ENCODE assay signal across 13 cellular contexts in the genomic region with DNA sequence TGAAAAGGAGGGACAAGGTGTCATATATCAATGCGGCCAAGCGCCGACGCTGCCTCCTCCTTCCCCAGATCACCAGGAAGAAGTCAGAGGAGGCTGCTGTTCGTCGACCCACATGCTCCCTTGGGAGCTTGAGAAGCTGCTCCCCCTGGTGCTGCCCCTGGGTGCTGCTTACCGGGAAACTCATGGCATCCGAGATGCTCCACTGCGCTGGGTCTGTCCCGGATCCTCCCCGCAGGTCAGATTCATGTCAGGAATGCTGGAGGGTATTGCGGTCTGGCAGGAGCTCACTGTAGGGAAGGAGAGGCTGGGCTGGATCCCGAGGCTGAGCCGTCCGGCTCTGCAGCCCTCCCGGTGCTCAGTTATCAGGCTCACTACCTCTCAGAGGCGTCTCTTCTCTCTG.
DNase-seq lines count a peak whose midpoint lies in the region; ATAC-seq and TF ChIP-seq lines count a peak whose summit lies in the region.
"Had no signal": no experiment of that assay in that cellular context is flagged by ENCODE, and none has a peak within 500 bp of the region (broad histone marks: within the 10 kb centered on the region; RNA-seq: fewer than 3 reads in every experiment).

No MANE protein-coding gene starts in this region.

- peak; percentile 94 for DNase-seq in Daoy (ENCODE audit: low read depth)
- peak; percentile 87 for DNase-seq in MG63
- DNase-seq in epithelial cell of proximal tubule (ENCODE audit: low read depth): no peak
- DNase-seq in neuronal stem cell (ENCODE audit: low spot score): no peak
- DNase-seq in mammary epithelial cell: no peak
- no peak for DNase-seq in Ammon's horn (ENCODE audit: low spot score)
- no peak for DNase-seq in activated T-cell treated with anti-CD3 and anti-CD28 coated beads for 4 hours
- DNase-seq: activated naive CD8-positive, alpha-beta T cell treated with anti-CD3 and anti-CD28 coated beads for 36 hours; Caco-2; Peyer's patch had no signal

- H3K4me3 ChIP-seq in MG63 (no peak overlapping the region), epithelial cell of proximal tubule (ENCODE audit: low read depth, low read length) (no peak overlapping the region), neuronal stem cell (ENCODE audit: low read length in 2 of 2) (no peak overlapping the region), mammary epithelial cell (replicated peaks in 1 of 3; ENCODE audit: insufficient read depth in 1 of 3, low read depth in 2 of 3, low read length in 3 of 3) (no peak overlapping the region)
- H3K4me3 ChIP-seq: hepatocyte, Peyer's patch, psoas muscle had no signal

- no peak overlapping the region for H3K4ac ChIP-seq in neuronal stem cell (ENCODE audit: low read length)

- no peak overlapping the region for H2BK5ac ChIP-seq in neuronal stem cell (ENCODE audit: low read length)

- in situ Hi-C loops in mammary epithelial cell (cut with MboI; ENCODE audit: low sequenced_read_pairs in 2 of 2): no loop called here

- H3K79me2 ChIP-seq in mammary epithelial cell (ENCODE audit: insufficient read depth, low read length): no peaks in the 10 kb centered on the region
- H3K79me2 ChIP-seq: hepatocyte had no signal

- no peak overlapping the region for H3K4me2 ChIP-seq in neuronal stem cell (ENCODE audit: insufficient read depth, low read length, poor library complexity, severe bottlenecking)
- no peak overlapping the region for H3K4me2 ChIP-seq in mammary epithelial cell (ENCODE audit: insufficient read depth, low read depth, low read length)
- H3K4me2 ChIP-seq: hepatocyte had no signal

- H4K8ac ChIP-seq in neuronal stem cell (ENCODE audit: low read depth, low read length): no peak overlapping the region

- TF ChIP-seq CTCF in epithelial cell of proximal tubule (conservative IDR thresholded peaks at IDR 0.05; ENCODE audit: low read depth, low read length) (peak; percentile 26), mammary epithelial cell (conservative IDR thresholded peaks at IDR 0.05 in 1 of 2, IDR thresholded peaks at IDR 0.05 in 1 of 2; ENCODE audit: extremely low read depth in 1 of 2, insufficient read depth in 1 of 2, low read depth in 1 of 2, low read length in 2 of 2) (no peak)

- no peaks in the 10 kb centered on the region for H3K79me1 ChIP-seq in neuronal stem cell (ENCODE audit: low read depth, low read length)

- H3K27ac ChIP-seq in neuronal stem cell (replicated peaks; ENCODE audit: low read length) (no peak overlapping the region), mammary epithelial cell (ENCODE audit: insufficient read depth, low read depth, low read length) (no peak overlapping the region)
- H3K27ac ChIP-seq: hepatocyte, Peyer's patch, psoas muscle had no signal

- no peak overlapping the region for H3K23ac ChIP-seq in neuronal stem cell (ENCODE audit: low read depth, low read length, poor library complexity)

- no peak overlapping the region for H2BK120ac ChIP-seq in neuronal stem cell (ENCODE audit: low read depth, low read length)

- H2AFZ ChIP-seq in neuronal stem cell (ENCODE audit: low read length) (no peak overlapping the region), mammary epithelial cell (ENCODE audit: low read depth, low read length) (no peak overlapping the region)
- H2AFZ ChIP-seq: hepatocyte had no signal

- intact Hi-C loops in mammary epithelial cell (cut with micrococcal nuclease): no loop called here

- H3K14ac ChIP-seq in neuronal stem cell (ENCODE audit: low read length): no peak overlapping the region

- H3K36me3 ChIP-seq in MG63 (no peaks in the 10 kb centered on the region), neuronal stem cell (replicated peaks in 1 of 2; ENCODE audit: control insufficient read depth in 2 of 2, insufficient read depth in 2 of 2, low read length in 2 of 2) (no peaks in the 10 kb centered on the region), mammary epithelial cell (ENCODE audit: insufficient read depth, low read length) (no peaks in the 10 kb centered on the region)
- H3K36me3 ChIP-seq: Peyer's patch had no signal

- ATAC-seq in GM21381 (IDR thresholded peaks at IDR 0.05; ENCODE audit: unreplicated experiment): no peak
- ATAC-seq: psoas muscle had no signal

- WGBS in neuronal stem cell (ENCODE audit: extremely low coverage in 2 of 2, insufficient read length in 2 of 2, insufficient replicate concordance in 1 of 2), 2 donors: no CpG with 5 or more reads among the region's 17 CpGs
- WGBS in mammary epithelial cell (ENCODE audit: low coverage, missing lambda C conversion rate): 96% methylated on average over 15 of the region's 17 CpGs

- H3K9me3 ChIP-seq in MG63: no peaks in the 10 kb centered on the region
- no peaks in the 10 kb centered on the region for H3K9me3 ChIP-seq in neuronal stem cell (replicated peaks in 1 of 2; ENCODE audit: control insufficient read depth in 2 of 2, insufficient read depth in 1 of 2, low read depth in 1 of 2, low read length in 2 of 2)
- no peaks in the 10 kb centered on the region for H3K9me3 ChIP-seq in mammary epithelial cell (replicated peaks; ENCODE audit: insufficient read depth, low read length)
- H3K9me3 ChIP-seq: Caco-2, Peyer's patch, psoas muscle had no signal

- no peak overlapping the region for H4K91ac ChIP-seq in neuronal stem cell (ENCODE audit: low read depth, low read length, poor library complexity)

- no TSS peak for BruUV-seq in mammary epithelial cell (replicated peaks; lab: Mats Ljungman, UMichigan)

- H2BK12ac ChIP-seq in neuronal stem cell (ENCODE audit: low read length): no peak overlapping the region

- H2BK15ac ChIP-seq in neuronal stem cell (ENCODE audit: low read length): no peak overlapping the region

- peaks cover 2 to 4% of the 10 kb centered on the region in 2 donors for H3K4me1 ChIP-seq in neuronal stem cell (ENCODE audit: control insufficient read depth in 2 of 2, insufficient read depth in 1 of 2, low read depth in 1 of 2, low read length in 2 of 2)
- peaks cover 10% of the 10 kb centered on the region for H3K4me1 ChIP-seq in mammary epithelial cell (ENCODE audit: insufficient read depth, low read length)
- H3K4me1 ChIP-seq: Caco-2, Peyer's patch had no signal

- no peak overlapping the region for H2AK5ac ChIP-seq in neuronal stem cell (ENCODE audit: low read depth, low read length)

- H3K27me3 ChIP-seq in MG63: no peaks in the 10 kb centered on the region
- H3K27me3 ChIP-seq in neuronal stem cell (ENCODE audit: control insufficient read depth in 3 of 3, insufficient read depth in 3 of 3, low read depth in 1 of 3, low read length in 3 of 3): peaks cover 0 to 24% (median 0%) of the 10 kb centered on the region in 3 experiments
- H3K27me3 ChIP-seq in mammary epithelial cell (ENCODE audit: insufficient read depth, low read length): no peaks in the 10 kb centered on the region
- H3K27me3 ChIP-seq: hepatocyte, Peyer's patch had no signal

- dilution Hi-C loops in mammary epithelial cell (cut with HindIII; ENCODE audit: low sequenced_read_pairs): no loop called here

- CTCF ChIA-PET in mammary epithelial cell (lab: Charles Lee; ENCODE audit: low non-redundant PET): no interaction called here

- H3K9ac ChIP-seq in neuronal stem cell (ENCODE audit: low read depth, low read length, poor library complexity): no peak overlapping the region
- no peak overlapping the region for H3K9ac ChIP-seq in mammary epithelial cell (ENCODE audit: insufficient read depth, low read length)

- H4K20me1 ChIP-seq in mammary epithelial cell (ENCODE audit: insufficient read depth, low read length): no peaks in the 10 kb centered on the region

- H3K18ac ChIP-seq in neuronal stem cell (ENCODE audit: low read length): peak overlapping the region; percentile 11

Comparison
In these comparisons a context has a peak if more than half of its experiments do, and no peak if none do; other contexts are left out.
1. DNase-seq: peak in Daoy (single experiment) and MG63 (single experiment); none in epithelial cell of proximal tubule (single experiment), neuronal stem cell (single experiment), mammary epithelial cell (single experiment), Ammon's horn (single experiment) and activated T-cell treated with anti-CD3 and anti-CD28 coated beads for 4 hours (single experiment).